ENCODE assay signal across 11 cellular contexts in genomic region chr10:121371836-121372235, GRCh38.
"Had no signal": no experiment of that assay in that cellular context is flagged by ENCODE, and none has a peak within 500 bp of the region (broad histone marks: within the 10 kb centered on the region; RNA-seq: fewer than 3 reads in every experiment).

No MANE protein-coding gene starts in this region.

- H2AFZ ChIP-seq: GM23248, GM23338 had no signal

- H3K27ac ChIP-seq: GM23248 had no signal

- H3K36me3 ChIP-seq: HAP-1 had no signal

- FAIRE-seq: H1, H54 had no signal

- H3K9ac ChIP-seq: GM23248 had no signal

- H3K9me3 Mint-ChIP-seq: GM23338, H9 had no signal

- H3K4me3 ChIP-seq: GM23248, GM23338, HAP-1 had no signal

- ATAC-seq: GM23338, HCT116 had no signal

- H3K27ac Mint-ChIP-seq: GM23338, H9, HFFc6 had no signal

- H3K4me3 Mint-ChIP-seq: GM23338, H9, HFFc6 had no signal

- DNase-seq: GM23248, GOT3, H7, H9, HCEC 1CT, HFFc6 had no signal

- H3K4me2 ChIP-seq: GM23338 had no signal

- H3K9me3 ChIP-seq: HAP-1 had no signal
